31 cellular contexts compared by ENCODE assay signal in genomic region chr4:15381806-15382338, GRCh38. TPM values are rescaled to one million over a fixed set of nuclear protein-coding genes. Genes with fewer than 3 reads are reported as not detected.
"Had no signal": no experiment of that assay in that cellular context is flagged by ENCODE, and none has a peak within 500 bp of the region (broad histone marks: within the 10 kb centered on the region; RNA-seq: fewer than 3 reads in every experiment).

No MANE protein-coding gene starts in this region.

- H3K4me1 ChIP-seq: colonic mucosa, gastrocnemius medialis, prostate gland had no signal

- H3K36me3 ChIP-seq: colonic mucosa, esophagus muscularis mucosa, gastrocnemius medialis, lower lobe of right lung, prostate gland, right atrium auricular region, stomach, tibial artery had no signal

- H3K27me3 ChIP-seq: colonic mucosa, esophagus muscularis mucosa, hepatocyte, right atrium auricular region, stomach, testis, tibial artery had no signal

- DNase-seq: colonic mucosa; effector CD8-positive, alpha-beta T cell; gastrocnemius medialis; head of caudate nucleus; islet precursor cell; kidney glomerular epithelial cell; left ventricle myocardium superior; lower lobe of right lung; naive thymus-derived CD8-positive, alpha-beta T cell; nephron progenitor cell; nucleus accumbens; stimulated activated CD4-positive, alpha-beta T cell treated with anti-CD3 and anti-CD28 coated beads, Interleukin-12 subunit alpha, Interleukin-12 subunit beta, amount 100 ng/mL, for 4 hours; stimulated activated CD4-positive, alpha-beta T cell treated with anti-CD3 and anti-CD28 coated beads, Interleukin-1b, Interleukin-23, amount 100 ng/mL, for 48 hours; stimulated activated CD4-positive, alpha-beta T cell treated with anti-CD3 and anti-CD28 coated beads, Interleukin-4, amount 100 ng/mL, for 1 hour; stimulated activated CD8-positive, alpha-beta memory T cell treated with anti-CD3 and anti-CD28 coated beads, Interleukin-4, amount 100 ng/mL, for 48 hours; stimulated activated naive CD4-positive, alpha-beta T cell; stomach; testis; tibial artery had no signal

- FAIRE-seq: endothelial cell of umbilical vein, urothelium cell line had no signal

- H3K27ac ChIP-seq: colonic mucosa, esophagus muscularis mucosa, gastrocnemius medialis, hepatocyte, lower lobe of right lung, prostate gland, right atrium auricular region, stomach, testis, tibial artery had no signal

- H3K9me3 ChIP-seq: colonic mucosa, esophagus muscularis mucosa, gastrocnemius medialis, lower lobe of right lung, prostate gland, right atrium auricular region, stomach, testis, tibial artery had no signal

- ATAC-seq: gastrocnemius medialis; naive thymus-derived CD8-positive, alpha-beta T cell; sciatic nerve had no signal

- H3K4me3 ChIP-seq: colonic mucosa, esophagus muscularis mucosa, gastrocnemius medialis, hepatocyte, lower lobe of right lung, prostate gland, right atrium auricular region, smooth muscle cell, stomach, testis, tibial artery had no signal

RNA-seq across cellular contexts. Expression of gene C1QTNF7, which starts 46.0 kb away (rescaled TPM):
- total RNA-seq: endothelial cell of umbilical vein; epithelial cell of proximal tubule; glomerular endothelial cell; myocyte; naive thymus-derived CD8-positive, alpha-beta T cell; osteocyte had no signal
